ENCODE assay signal across 19 cellular contexts in the genomic region with DNA sequence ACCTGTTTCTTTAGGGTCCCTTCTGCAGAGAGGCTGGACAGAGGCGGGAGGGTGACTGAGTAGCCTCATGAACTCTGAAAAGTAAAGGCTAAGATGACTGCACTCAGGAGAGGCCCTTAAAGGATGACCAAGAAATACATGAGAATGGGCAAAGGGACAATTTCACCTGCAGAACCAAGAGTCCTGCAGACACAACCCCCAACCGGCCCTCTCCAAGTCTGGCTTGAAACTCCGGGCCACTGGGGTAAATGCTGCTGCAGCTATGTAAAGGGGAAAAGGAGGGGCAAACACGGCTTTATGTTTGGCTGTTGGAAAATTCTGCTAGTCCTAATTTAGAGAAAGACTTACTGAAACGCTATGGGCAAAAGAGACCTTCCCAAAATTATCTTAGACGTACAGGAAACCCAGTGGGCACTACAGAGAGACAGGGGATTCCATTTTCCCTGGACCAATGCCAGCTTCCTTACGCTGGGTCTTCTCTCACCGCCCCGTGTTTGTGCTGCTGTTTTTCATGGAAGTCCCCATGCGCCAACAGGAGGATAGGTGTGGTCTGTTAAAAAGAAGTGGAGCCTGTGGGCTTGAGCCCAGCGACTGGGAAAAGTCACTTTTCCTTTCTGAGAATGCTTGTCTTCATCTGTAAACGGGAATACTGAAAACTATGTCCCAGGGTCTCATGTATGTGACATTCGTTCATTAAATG. TPM values are rescaled to one million over a fixed set of nuclear protein-coding genes. Genes with fewer than 3 reads are reported as not detected.
"Had no signal": no experiment of that assay in that cellular context is flagged by ENCODE, and none has a peak within 500 bp of the region (broad histone marks: within the 10 kb centered on the region; RNA-seq: fewer than 3 reads in every experiment).

No MANE protein-coding gene starts in this region.

- H3K27me3 ChIP-seq: heart left ventricle, right lobe of liver, stomach had no signal

- ATAC-seq: activated CD8-positive, alpha-beta T cell treated with anti-CD3 and anti-CD28 coated beads, Interleukin-2, amount 10 ng/mL, durations not matched to agents 7 days and 5 days; activated T-cell treated with anti-CD3 and anti-CD28 coated beads, Interleukin-2, amount 50 U/mL, for 72 hours; heart left ventricle; left colon; naive thymus-derived CD4-positive, alpha-beta T cell; right lobe of liver; T-helper 17 cell; WTC11 had no signal

- DNase-seq: activated CD4-positive, alpha-beta T cell treated with anti-CD3 and anti-CD28 coated beads for 4 hours; activated CD8-positive, alpha-beta memory T cell treated with anti-CD3 and anti-CD28 coated beads, Interleukin-2, amount 50 U/mL, for 48 hours; activated CD8-positive, alpha-beta T cell treated with anti-CD3 and anti-CD28 coated beads, Interleukin-2, amount 10 ng/mL, durations not matched to agents 7 days and 5 days; activated gamma-delta T cell treated with Interleukin-2 at 50 U/mL for 16 hours; activated T-cell treated with anti-CD3 and anti-CD28 coated beads, Interleukin-2, amount 50 U/mL, for 72 hours; amygdala; effector CD8-positive, alpha-beta T cell; foreskin melanocyte; heart left ventricle; left colon; mammary epithelial cell; naive thymus-derived CD4-positive, alpha-beta T cell; posterior cingulate gyrus; right lobe of liver; spleen; stomach; T-helper 17 cell had no signal

- H3K9me3 ChIP-seq: heart left ventricle, neutrophil, right lobe of liver, spleen, stomach had no signal

- H3K36me3 ChIP-seq: neutrophil, right lobe of liver had no signal

- H3K4me1 ChIP-seq: right lobe of liver had no signal

- H3K4me3 ChIP-seq: heart left ventricle, right lobe of liver, spleen, stomach had no signal

- H3K27ac ChIP-seq: neutrophil, right lobe of liver, spleen had no signal

RNA-seq across cellular contexts. Expression of gene COL4A2, which starts 10.6 kb away (rescaled TPM):
- total RNA-seq: activated CD8-positive, alpha-beta T cell treated with anti-CD3 and anti-CD28 coated beads, Interleukin-2, amount 10 ng/mL, durations not matched to agents 7 days and 5 days; activated T-cell treated with anti-CD3 and anti-CD28 coated beads, Interleukin-2, amount 50 U/mL, for 72 hours had no signal
- polyA plus RNA-seq: naive thymus-derived CD4-positive, alpha-beta T cell had no signal

RNA-seq across cellular contexts. Expression of gene COL4A1, which starts 10.7 kb away (rescaled TPM):
- total RNA-seq: activated CD8-positive, alpha-beta T cell treated with anti-CD3 and anti-CD28 coated beads, Interleukin-2, amount 10 ng/mL, durations not matched to agents 7 days and 5 days had no signal
- polyA plus RNA-seq: naive thymus-derived CD4-positive, alpha-beta T cell had no signal
